In genomic region chr5:139733698-139734491, GRCh38 we compare ENCODE assay signal across 11 cellular contexts.
DNase-seq lines count a peak whose midpoint lies in the region; ATAC-seq lines count a peak whose summit lies in the region.
"Had no signal": no experiment of that assay in that cellular context is flagged by ENCODE, and none has a peak within 500 bp of the region (broad histone marks: within the 10 kb centered on the region; RNA-seq: fewer than 3 reads in every experiment).

No MANE protein-coding gene starts in this region.

- H3K27ac ChIP-seq in BLaER1 treated with 17β-estradiol and CSF1 and Interleukin-3, amounts not matched to agents 10 nM and 100 nM: peak overlapping the region in 5 of 11 experiments; percentile 25 to 57 (median 42); a peak in 9 of 22 replicates

- H4K20me1 ChIP-seq in BLaER1 treated with 17β-estradiol and CSF1 and Interleukin-3, amounts not matched to agents 10 nM and 100 nM: no peaks in the 10 kb centered on the region

- H3K27me3 ChIP-seq in BLaER1 treated with 17β-estradiol and CSF1 and Interleukin-3, amounts not matched to agents 10 nM and 100 nM: no peaks in the 10 kb centered on the region

- H3K4me3 ChIP-seq in BLaER1 treated with 17β-estradiol and CSF1 and Interleukin-3, amounts not matched to agents 10 nM and 100 nM: no peak overlapping the region

- no peaks in the 10 kb centered on the region for H3K9me3 ChIP-seq in BLaER1 treated with 17β-estradiol and CSF1 and Interleukin-3, amounts not matched to agents 10 nM and 100 nM (replicated peaks in 1 of 11)

- in situ Hi-C loops in SK-MEL-5 (cut with HindIII; ENCODE audit: low pct_unique_long_range_greater_than_20kb, low sequenced_read_pairs): no loop called here

- H3K4me2 ChIP-seq in BLaER1 treated with 17β-estradiol and CSF1 and Interleukin-3, amounts not matched to agents 10 nM and 100 nM: peak overlapping the region in 9 of 11 experiments; percentile 8 to 73 (median 54); a peak in 16 of 22 replicates

- H3K36me3 ChIP-seq in BLaER1 treated with 17β-estradiol and CSF1 and Interleukin-3, amounts not matched to agents 10 nM and 100 nM: no peaks in the 10 kb centered on the region

- DNase-seq in SK-MEL-5 (ENCODE audit: low read depth, low spot score) (peak; percentile 96), left ventricle myocardium superior (no peak), occipital lobe (lab: John Stamatoyannopoulos, UW) (peak; percentile 78), iPS-NIHi11 (ENCODE audit: low spot score) (no peak), kidney glomerular epithelial cell (lab: John Stamatoyannopoulos, UW) (no peak)
- DNase-seq in stimulated activated CD4-positive, alpha-beta T cell treated with anti-CD3 and anti-CD28 coated beads, Interleukin-2, amount 100 ng/mL, for 24 hours: no peak
- DNase-seq: activated T-cell treated with anti-CD3 and anti-CD28 coated beads, Interleukin-2, amount 50 U/mL, for 48 hours; NCI-H1417; stimulated activated CD4-positive, alpha-beta T cell treated with anti-CD3 and anti-CD28 coated beads, Interleukin-4, amount 100 ng/mL, for 24 hours had no signal

- ATAC-seq in left ventricle myocardium superior (peak; percentile 58), HG02642 (IDR thresholded peaks at IDR 0.05; ENCODE audit: poor library complexity, unreplicated experiment) (no peak)

- peaks cover 1 to 48% (median 37%) of the 10 kb centered on the region in 10 experiments; a peak in 16 of 20 replicates for H3K4me1 ChIP-seq in BLaER1 treated with 17β-estradiol and CSF1 and Interleukin-3, amounts not matched to agents 10 nM and 100 nM

- peak overlapping the region in 4 of 11 experiments; percentile 35 to 48 (median 45); a peak in 8 of 22 replicates for H3K9ac ChIP-seq in BLaER1 treated with 17β-estradiol and CSF1 and Interleukin-3, amounts not matched to agents 10 nM and 100 nM

- intact Hi-C loops in left ventricle myocardium superior (cut with micrococcal nuclease): no loop called here

Comparison
In these comparisons a context has a peak if more than half of its experiments do, and no peak if none do; other contexts are left out.
1. DNase-seq: peak in SK-MEL-5 (single experiment) and occipital lobe (single experiment); none in left ventricle myocardium superior (single experiment), iPS-NIHi11 (single experiment), stimulated activated CD4-positive, alpha-beta T cell treated with anti-CD3 and anti-CD28 coated beads, Interleukin-2, amount 100 ng/mL, for 24 hours (0 of 2) and kidney glomerular epithelial cell (single experiment).